3 cellular contexts compared by ENCODE assay signal in genomic region chr5:142315231-142315900, GRCh38.
TF ChIP-seq lines count a peak whose summit lies in the region.

No MANE protein-coding gene starts in this region.

TF ChIP-seq in SK-N-SH, 30 proteins besides CTCF, POLR2A, EP300 and RAD21:
- TF ChIP-seq ELF1 (IDR thresholded peaks at IDR 0.05): no peak
- TF ChIP-seq GATA2 (CRISPR knock-in tag; IDR thresholded peaks at IDR 0.05): no peak
- no peak for TF ChIP-seq GABPA (IDR thresholded peaks at IDR 0.05; ENCODE audit: low read depth)
- TF ChIP-seq USF2 (IDR thresholded peaks at IDR 0.05; ENCODE audit: borderline replicate concordance, low read depth, low read length): no peak
- no peak for TF ChIP-seq SMC3 (IDR thresholded peaks at IDR 0.05; ENCODE audit: low read depth, low read length)
- no peak for TF ChIP-seq MXI1 (IDR thresholded peaks at IDR 0.05; ENCODE audit: low read depth, low read length)
- TF ChIP-seq EZH2phosphoT487 (IDR thresholded peaks at IDR 0.05; ENCODE audit: borderline replicate concordance, low read depth): no peak
- no peak for TF ChIP-seq MEF2A (IDR thresholded peaks at IDR 0.05; ENCODE audit: borderline replicate concordance, low read depth)
- no peak for TF ChIP-seq MAX (IDR thresholded peaks at IDR 0.05; ENCODE audit: low read depth)
- TF ChIP-seq TAF1 (IDR thresholded peaks at IDR 0.05; ENCODE audit: borderline replicate concordance, low read depth, low read length): no peak
- TF ChIP-seq FOXJ3 (CRISPR knock-in tag; IDR thresholded peaks at IDR 0.05): no peak
- no peak for TF ChIP-seq YY1 (IDR thresholded peaks at IDR 0.05; ENCODE audit: low read depth)
- no peak for TF ChIP-seq POLR2AphosphoS5 (IDR thresholded peaks at IDR 0.05; ENCODE audit: low read depth, low read length)

TF ChIP-seq in SK-N-SH treated with all-trans-retinoic acid at 6 μM for 48 hours, 23 proteins besides CTCF, POLR2A, EP300 and RAD21:
- TF ChIP-seq ZNF565 (CRISPR knock-in tag; conservative IDR thresholded peaks at IDR 0.05; ENCODE audit: low read depth): no peak
- TF ChIP-seq ISL1 (CRISPR knock-in tag; IDR thresholded peaks at IDR 0.05): no peak
- TF ChIP-seq SNAI2 (CRISPR knock-in tag; IDR thresholded peaks at IDR 0.05): no peak
- no peak for TF ChIP-seq TCF4 (CRISPR knock-in tag; IDR thresholded peaks at IDR 0.05; ENCODE audit: borderline replicate concordance)
- no peak for TF ChIP-seq PATZ1 (CRISPR knock-in tag; IDR thresholded peaks at IDR 0.05; ENCODE audit: borderline replicate concordance)
- TF ChIP-seq ZNF70 (CRISPR knock-in tag; IDR thresholded peaks at IDR 0.05): no peak
- no peak for TF ChIP-seq POU6F1 (CRISPR knock-in tag; IDR thresholded peaks at IDR 0.05; ENCODE audit: borderline replicate concordance, low read depth)
- TF ChIP-seq BACH2 (CRISPR knock-in tag; IDR thresholded peaks at IDR 0.05; ENCODE audit: borderline replicate concordance): no peak
- no peak for TF ChIP-seq TSHZ2 (CRISPR knock-in tag; IDR thresholded peaks at IDR 0.05)
- TF ChIP-seq CREB5 (CRISPR knock-in tag; IDR thresholded peaks at IDR 0.05; ENCODE audit: low read depth): no peak
- no peak for TF ChIP-seq ZFP3 (CRISPR knock-in tag; IDR thresholded peaks at IDR 0.05)
TF ChIP-seq in SK-N-SH treated with all-trans-retinoic acid at 6 μM for 48 hours: peak in this region for 0.

TF ChIP-seq in IMR-90, 13 proteins besides CTCF, POLR2A, EP300 and RAD21:
- TF ChIP-seq CHD1 (IDR thresholded peaks at IDR 0.05; ENCODE audit: low read depth, low read length): no peak
- no peak for TF ChIP-seq SMC3 (IDR thresholded peaks at IDR 0.05; ENCODE audit: low read depth, low read length)
- no peak for TF ChIP-seq RCOR1 (IDR thresholded peaks at IDR 0.05; ENCODE audit: insufficient replicate concordance, low read length)
- no peak for TF ChIP-seq BHLHE40 (IDR thresholded peaks at IDR 0.05; ENCODE audit: low read depth, low read length)
- TF ChIP-seq ELK1 (IDR thresholded peaks at IDR 0.05; ENCODE audit: borderline replicate concordance, low read depth, low read length): no peak
